In the genomic region with DNA sequence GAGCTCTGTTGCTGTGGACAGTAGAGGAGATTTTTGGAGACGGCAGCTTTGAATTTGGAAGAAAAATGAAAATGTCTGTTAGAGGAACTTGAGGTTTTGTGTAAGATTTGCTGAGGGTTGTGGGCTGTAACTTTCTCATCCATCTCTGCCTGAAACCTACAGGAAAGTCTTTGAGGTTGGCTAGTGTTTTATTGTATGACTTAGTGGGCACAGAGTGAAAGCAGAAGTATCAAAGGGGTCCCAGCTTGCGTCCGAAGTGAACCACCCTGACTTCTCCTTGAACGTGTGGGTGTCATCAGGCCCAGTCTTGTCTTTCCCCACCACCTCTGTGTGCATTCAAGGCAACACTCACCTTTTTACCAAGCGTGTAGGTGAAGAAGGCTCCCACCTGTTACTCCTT, we compare ENCODE assay signal across 20 cellular contexts.
DNase-seq lines count a peak whose midpoint lies in the region; ATAC-seq and TF ChIP-seq lines count a peak whose summit lies in the region.
"Had no signal": no experiment of that assay in that cellular context is flagged by ENCODE, and none has a peak within 500 bp of the region (broad histone marks: within the 10 kb centered on the region; RNA-seq: fewer than 3 reads in every experiment).

No MANE protein-coding gene starts in this region.

- H3K9me3 Mint-ChIP-seq in immature natural killer cell: no peaks in the 10 kb centered on the region
- H3K9me3 Mint-ChIP-seq: activated CD4-positive, alpha-beta memory T cell treated with anti-CD3 and anti-CD28 coated beads, Interleukin-2, amount 10 ng/mL, durations not matched to agents 7 days and 5 days; IgD-negative memory B cell; nephron progenitor cell had no signal

- H3K4me3 ChIP-seq in Loucy (ENCODE audit: low read length, poor library complexity, severe bottlenecking): no peak overlapping the region
- H3K4me3 ChIP-seq: right atrium auricular region had no signal

- TF ChIP-seq CTCF in Loucy (conservative IDR thresholded peaks at IDR 0.05; ENCODE audit: low read length): no peak

- no peaks in the 10 kb centered on the region for H3K9me2 ChIP-seq in Loucy (replicated peaks; ENCODE audit: low read depth, low read length)

- H3K4me1 Mint-ChIP-seq in immature natural killer cell: peaks cover 21 to 47% of the 10 kb centered on the region in 2 donors

- no peak overlapping the region for H3K9ac ChIP-seq in Loucy (ENCODE audit: low read depth, low read length, poor library complexity, severe bottlenecking)

- peaks cover 2 to 9% (median 2%) of the 10 kb centered on the region in 3 donors for H3K27me3 Mint-ChIP-seq in immature natural killer cell (ENCODE audit: low read depth in 3 of 3)

- ATAC-seq in GM18498 (IDR thresholded peaks at IDR 0.05; ENCODE audit: unreplicated experiment) (peak; percentile 69), GM21526 (IDR thresholded peaks at IDR 0.05; ENCODE audit: low FRiP score, unreplicated experiment) (peak; percentile 58), HG03457 (IDR thresholded peaks at IDR 0.05; ENCODE audit: unreplicated experiment) (no peak), HG03342 (IDR thresholded peaks at IDR 0.05; ENCODE audit: unreplicated experiment) (no peak)
- ATAC-seq: esophagus mucosa, left lobe of liver had no signal

- H2AFZ ChIP-seq in Loucy (ENCODE audit: low read length): no peak overlapping the region

- no peaks in the 10 kb centered on the region for H3F3A ChIP-seq in Loucy (ENCODE audit: low read depth)

- H3K36me3 ChIP-seq in Loucy (ENCODE audit: insufficient read depth, low read length): no peaks in the 10 kb centered on the region
- H3K36me3 ChIP-seq: right atrium auricular region had no signal

- H3K27me3 ChIP-seq in Loucy (ENCODE audit: insufficient read depth, low read length, poor library complexity, severe bottlenecking): no peaks in the 10 kb centered on the region
- H3K27me3 ChIP-seq: right atrium auricular region had no signal

- peak overlapping the region in 2 of 6 donors; percentile 22 to 24 for H3K27ac Mint-ChIP-seq in immature natural killer cell
- H3K27ac Mint-ChIP-seq: activated CD4-positive, alpha-beta memory T cell treated with anti-CD3 and anti-CD28 coated beads, Interleukin-2, amount 10 ng/mL, durations not matched to agents 7 days and 5 days; IgD-negative memory B cell had no signal

- H3K4me1 ChIP-seq in Loucy (ENCODE audit: insufficient read depth, low read length, poor library complexity, severe bottlenecking): peaks cover 50% of the 10 kb centered on the region
- H3K4me1 ChIP-seq: right atrium auricular region had no signal

- H3K4me2 ChIP-seq in Loucy (ENCODE audit: low read depth, low read length, poor library complexity, severe bottlenecking): peak overlapping the region; percentile 45

- peak in 1 of 3 donors; percentile 5 for DNase-seq in immature natural killer cell
- DNase-seq in hypothalamus (lab: John Stamatoyannopoulos, UW): no peak
- DNase-seq in NCI-H187 treated with DMSO at 0.1 percent for 48 hours (lab: John Stamatoyannopoulos, UW): no peak
- DNase-seq: activated CD4-positive, alpha-beta memory T cell treated with anti-CD3 and anti-CD28 coated beads, Interleukin-2, amount 10 ng/mL, durations not matched to agents 7 days and 5 days; DMS79; hippocampal formation; NCI-H1694; NCI-H524 treated with DMSO at 0.1 percent for 48 hours; nephron progenitor cell; stimulated activated CD4-positive, alpha-beta T cell treated with anti-CD3 and anti-CD28 coated beads, Interleukin-2, amount 100 ng/mL, for 48 hours; T-helper 9 cell had no signal

- no peaks in the 10 kb centered on the region for H3K79me2 ChIP-seq in Loucy (ENCODE audit: insufficient read depth, low read length)

- no peaks in the 10 kb centered on the region for H3K9me3 ChIP-seq in Loucy (ENCODE audit: insufficient read depth, low read depth, low read length)
- H3K9me3 ChIP-seq: right atrium auricular region had no signal

- no peaks in the 10 kb centered on the region for H3K36me3 Mint-ChIP-seq in immature natural killer cell
- H3K36me3 Mint-ChIP-seq: IgD-negative memory B cell had no signal

- H4K20me1 ChIP-seq in Loucy (ENCODE audit: insufficient read depth, low read length, poor library complexity, severe bottlenecking): no peaks in the 10 kb centered on the region

- peak overlapping the region in 4 of 5 donors; percentile 4 to 10 (median 8) for H3K4me3 Mint-ChIP-seq in immature natural killer cell
- H3K4me3 Mint-ChIP-seq: activated CD4-positive, alpha-beta memory T cell treated with anti-CD3 and anti-CD28 coated beads, Interleukin-2, amount 10 ng/mL, durations not matched to agents 7 days and 5 days; nephron progenitor cell had no signal

Comparison
In these comparisons a context has a peak if more than half of its experiments do, and no peak if none do; other contexts are left out.
1. ATAC-seq: peak in GM18498 (single experiment) and GM21526 (single experiment); none in HG03457 (single experiment) and HG03342 (single experiment).